17 cellular contexts compared by ENCODE assay signal in the genomic region with DNA sequence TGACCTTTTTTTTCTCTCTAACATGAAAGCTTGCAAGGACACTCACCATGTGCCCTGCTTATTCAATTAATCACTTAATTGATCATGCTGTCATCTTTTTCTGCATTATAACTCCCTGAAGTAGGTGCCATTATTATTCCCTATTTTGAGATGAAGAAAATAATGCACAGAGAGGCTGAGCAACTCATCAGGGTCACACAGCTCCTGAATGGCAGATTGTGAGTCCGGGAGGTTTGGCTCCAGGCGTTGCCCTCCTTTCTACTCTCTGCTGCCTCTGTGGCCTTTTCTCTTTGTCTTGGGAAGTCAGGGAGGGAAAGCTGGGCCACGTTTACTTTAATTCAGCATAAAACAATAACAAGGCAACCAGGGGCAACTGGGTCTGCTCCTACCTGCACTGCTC. TPM values are rescaled to one million over a fixed set of nuclear protein-coding genes. Genes with fewer than 3 reads are reported as not detected.
DNase-seq lines count a peak whose midpoint lies in the region; ATAC-seq, FAIRE-seq and TF ChIP-seq lines count a peak whose summit lies in the region.
"Had no signal": no experiment of that assay in that cellular context is flagged by ENCODE, and none has a peak within 500 bp of the region (broad histone marks: within the 10 kb centered on the region; RNA-seq: fewer than 3 reads in every experiment).

No MANE protein-coding gene starts in this region.

- in situ Hi-C loops in K562 (cut with MboI), result loop anchor here (10.0 kb wide), 1 partner anchor 402 kb away; no protein-coding TSS in a partner anchor

- H3K27me3 ChIP-seq in K562 (ENCODE audit: control insufficient read depth in 2 of 2, insufficient read depth in 2 of 2, low read length in 2 of 2) (peaks cover 6 to 22% of the 10 kb centered on the region in 2 experiments), vagina (no peaks in the 10 kb centered on the region)
- H3K27me3 ChIP-seq: BLaER1 had no signal

- H3K4me3 ChIP-seq in K562, result no peak overlapping the region
- no peak overlapping the region for H3K4me3 ChIP-seq in vagina
- H3K4me3 ChIP-seq: BLaER1 had no signal

- no peak overlapping the region for H2AFZ ChIP-seq in K562 (ENCODE audit: low read depth, low read length)

- H3K27ac ChIP-seq in K562 (ENCODE audit: extremely low read depth, low read depth, low read length) (no peak overlapping the region), vagina (no peak overlapping the region), substantia nigra (ENCODE audit: low read depth, low read length, poor library complexity, severe bottlenecking) (no peak overlapping the region)
- H3K27ac ChIP-seq: BLaER1, HL-60 had no signal

- no peaks in the 10 kb centered on the region for H3K36me3 Mint-ChIP-seq in activated CD8-positive, alpha-beta memory T cell treated with anti-CD3 and anti-CD28 coated beads, Interleukin-2, amount 10 ng/mL, durations not matched to agents 7 days and 5 days
- H3K36me3 Mint-ChIP-seq: CD4-positive, CD25-positive, alpha-beta regulatory T cell had no signal

- TF ChIP-seq POLR2A in K562 (conservative IDR thresholded peaks at IDR 0.05) (no peak), vagina (IDR thresholded peaks at IDR 0.05) (no peak)

- H3K9me3 ChIP-seq in K562 (replicated peaks; ENCODE audit: control insufficient read depth, insufficient read depth, low read depth, low read length) (no peaks in the 10 kb centered on the region), vagina (no peaks in the 10 kb centered on the region)
- H3K9me3 ChIP-seq: BLaER1 had no signal

- TF ChIP-seq RAD21 in K562 (CRISPR knock-in tag; conservative IDR thresholded peaks at IDR 0.05 in 1 of 2, IDR thresholded peaks at IDR 0.05 in 1 of 2), result no peak

- H3K79me2 ChIP-seq in K562 (ENCODE audit: control insufficient read depth, insufficient read depth, low read length), result no peaks in the 10 kb centered on the region

- H3K27me3 Mint-ChIP-seq in activated CD8-positive, alpha-beta memory T cell treated with anti-CD3 and anti-CD28 coated beads, Interleukin-2, amount 10 ng/mL, durations not matched to agents 7 days and 5 days, result peaks cover 8% of the 10 kb centered on the region

- ATAC-seq in activated CD8-positive, alpha-beta memory T cell treated with anti-CD3 and anti-CD28 coated beads, Interleukin-2, amount 10 ng/mL, durations not matched to agents 7 days and 5 days, result no peak
- no peak for ATAC-seq in K562

- H3K4me3 Mint-ChIP-seq in activated CD8-positive, alpha-beta memory T cell treated with anti-CD3 and anti-CD28 coated beads, Interleukin-2, amount 10 ng/mL, durations not matched to agents 7 days and 5 days, result no peak overlapping the region
- H3K4me3 Mint-ChIP-seq: CD4-positive, CD25-positive, alpha-beta regulatory T cell; HFFc6 had no signal

- H3K4me1 ChIP-seq in K562 (replicated peaks in 1 of 2; ENCODE audit: control insufficient read depth in 2 of 2, insufficient read depth in 2 of 2, low read length in 2 of 2) (peaks cover 0 to 13% of the 10 kb centered on the region in 2 experiments; a peak in 3 of 5 replicates), vagina (peaks cover 23% of the 10 kb centered on the region)

- no peak overlapping the region for H3K27ac Mint-ChIP-seq in activated CD8-positive, alpha-beta memory T cell treated with anti-CD3 and anti-CD28 coated beads, Interleukin-2, amount 10 ng/mL, durations not matched to agents 7 days and 5 days
- H3K27ac Mint-ChIP-seq: CD4-positive, CD25-positive, alpha-beta regulatory T cell; HFFc6 had no signal

- H3K36me3 ChIP-seq in K562 (ENCODE audit: control insufficient read depth, insufficient read depth, low read length), result no peaks in the 10 kb centered on the region
- no peaks in the 10 kb centered on the region for H3K36me3 ChIP-seq in vagina
- H3K36me3 ChIP-seq: BLaER1 had no signal

- CTCF ChIA-PET in activated CD8-positive, alpha-beta memory T cell treated with anti-CD3 and anti-CD28 coated beads, Interleukin-2, amount 10 ng/mL, durations not matched to agents 7 days and 5 days (lab: Charles Lee), result interaction anchor here (1.3 to 1.4 kb wide), 2 partner anchors 259 to 273 kb away, joined by 3 read pairs; no protein-coding TSS in a partner anchor
- CTCF ChIA-PET in K562 (lab: Yijun Ruan, JAX; ENCODE audit: low intra/inter-chr PET ratio), result no interaction called here

- H3K4me2 ChIP-seq in K562 (ENCODE audit: insufficient read depth, low read length), result no peak overlapping the region
- H3K4me2 ChIP-seq: BLaER1 had no signal

- POLR2A ChIA-PET in K562 (lab: Yijun Ruan, JAX), result no interaction called here

- H3K9ac ChIP-seq in K562 (ENCODE audit: insufficient read depth in 1 of 2, low read depth in 2 of 2, low read length in 2 of 2), result no peak overlapping the region
- H3K9ac ChIP-seq: BLaER1 had no signal

- no peaks in the 10 kb centered on the region for H4K20me1 ChIP-seq in K562 (replicated peaks; ENCODE audit: control insufficient read depth, insufficient read depth, low read length)
- H4K20me1 ChIP-seq: BLaER1 had no signal

- DNase-seq in activated CD8-positive, alpha-beta memory T cell treated with anti-CD3 and anti-CD28 coated beads for 24 hours, result peak; percentile 28
- DNase-seq in activated CD8-positive, alpha-beta memory T cell treated with anti-CD3 and anti-CD28 coated beads, Interleukin-2, amount 10 ng/mL, durations not matched to agents 7 days and 5 days, result no peak
- DNase-seq in K562 (ENCODE audit: extremely low read depth in 1 of 4, low spot score in 3 of 4) (no peak), mucosa of gallbladder (ENCODE audit: low spot score) (peak; percentile 6), vagina (ENCODE audit: extremely low spot score in 2 of 2) (peak; percentile 20 to 25), activated gamma-delta T cell treated with Interleukin-2 at 50 U/mL for 16 hours (no peak), substantia nigra (lab: John Stamatoyannopoulos, UW) (no peak)
- DNase-seq: 8988T; AML-193; CD4-positive, CD25-positive, alpha-beta regulatory T cell; DMS53; GF-D8; HCEC 1CT; HFFc6 had no signal

- no peaks in the 10 kb centered on the region for H3K9me3 Mint-ChIP-seq in activated CD8-positive, alpha-beta memory T cell treated with anti-CD3 and anti-CD28 coated beads, Interleukin-2, amount 10 ng/mL, durations not matched to agents 7 days and 5 days (ENCODE audit: low read depth)
- H3K9me3 Mint-ChIP-seq: CD4-positive, CD25-positive, alpha-beta regulatory T cell; HFFc6 had no signal

- TF ChIP-seq CTCF in K562 (IDR thresholded peaks at IDR 0.05 in 2 of 3, conservative IDR thresholded peaks at IDR 0.05 in 1 of 3; ENCODE audit: insufficient read depth in 2 of 3, low read depth in 1 of 3, low read length in 3 of 3) (no peak), vagina (IDR thresholded peaks at IDR 0.05) (no peak)

- no TSS peak for BruUV-seq in K562 (replicated peaks; lab: Mats Ljungman, UMichigan)

- peaks cover 26% of the 10 kb centered on the region for H3K4me1 Mint-ChIP-seq in activated CD8-positive, alpha-beta memory T cell treated with anti-CD3 and anti-CD28 coated beads, Interleukin-2, amount 10 ng/mL, durations not matched to agents 7 days and 5 days

- no peak for FAIRE-seq in K562 (lab: Jason Lieb, UNC)
- FAIRE-seq: GM19239 had no signal

- WGBS in K562 (ENCODE audit: insufficient coverage, low coverage, missing lambda C conversion rate), result 7% methylated on average over 3 of the region's 3 CpGs

- intact Hi-C loops in K562 (cut with micrococcal nuclease) (loop anchor here (10.0 kb wide), 1 partner anchor 172 kb away; no protein-coding TSS in a partner anchor), vagina (cut with DNase I) (loop anchor here (10.0 kb wide), 2 partner anchors 92 to 272 kb away; no protein-coding TSS in a partner anchor)

- TF ChIP-seq EP300 in K562 (IDR thresholded peaks at IDR 0.05; ENCODE audit: low read length), result no peak

- no peaks in the 10 kb centered on the region for H3K9me1 ChIP-seq in K562 (ENCODE audit: control insufficient read depth, insufficient read depth, low read length)

TF ChIP-seq in K562, 482 proteins besides CTCF, POLR2A, EP300 and RAD21:
- TF ChIP-seq RBM25 (IDR thresholded peaks at IDR 0.05; ENCODE audit: low read depth, low read length, severe bottlenecking) (peak; percentile 68), SRSF3 (IDR thresholded peaks at IDR 0.05; ENCODE audit: insufficient read depth, low read length) (no peak)

RNA-seq across cellular contexts. Expression of gene N4BP1, which starts 17.2 kb away (rescaled TPM):
- total RNA-seq in activated CD8-positive, alpha-beta memory T cell treated with anti-CD3 and anti-CD28 coated beads, Interleukin-2, amount 10 ng/mL, durations not matched to agents 7 days and 5 days, result 10 to 100 TPM; 86.5 to 95.7 TPM
- total RNA-seq in K562 (2011; cell fraction: chromatin; rRNA removed; ENCODE audit: low replicate concordance), result 17.8 and 43.0 TPM in 2 replicates
- total RNA-seq in K562 (2011; cell fraction: nucleolus; rRNA removed), result 8.0 and 10.5 TPM in 2 replicates
- 17.3 and 17.6 TPM in 2 replicates for total RNA-seq in K562 (2011; cell fraction: nucleoplasm; rRNA removed)
- total RNA-seq in K562 (2014; rRNA removed) (5.9 and 7.4 TPM in 2 replicates), K562 (2014; rRNA removed; fragmentation: Illumina TruSeq; extraction: Trizol) (17.1 and 18.4 TPM in 2 replicates), K562 (2015; rRNA removed; fragmentation: Illumina TruSeq; extraction: Trizol) (18.6 and 20.7 TPM in 2 replicates), K562 (2021) (18.0 and 18.1 TPM in 2 replicates), mucosa of gallbladder (30.7 TPM), vagina (44.0 TPM)
- polyA plus RNA-seq in K562 (2011; rRNA removed) (12.9 and 16.5 TPM in 2 replicates), K562 (2014; fragmentation: Illumina TruSeq; extraction: Trizol) (17.4 and 18.7 TPM in 2 replicates), K562 (2014; fragmentation: Nextera tagmentation; extraction: Ambion mirVana) (1 to 10 TPM; 1.1 to 2.4 TPM), K562 (2014; rRNA removed) (10.0 and 15.5 TPM in 2 replicates)
- polyA plus RNA-seq in K562 (2011; cell fraction: cytosol; rRNA removed), result 7.5 and 14.3 TPM in 2 replicates
- polyA plus RNA-seq in K562 (2011; cell fraction: nucleus; rRNA removed), result 12.2 and 13.1 TPM in 2 replicates
- polyA plus RNA-seq in K562 (2012), result 8.5 and 12.2 TPM in 2 replicates
- polyA minus RNA-seq in K562 (2011; rRNA and poly(A)+ RNA removed), result 16.4 and 26.0 TPM in 2 replicates
- polyA minus RNA-seq in K562 (2011; cell fraction: cytosol; rRNA and poly(A)+ RNA removed), result 10.5 and 12.3 TPM in 2 replicates
- 8.1 and 14.8 TPM in 2 replicates for polyA minus RNA-seq in K562 (2011; cell fraction: nucleus; rRNA and poly(A)+ RNA removed)

Comparison
In these comparisons a context has a peak if more than half of its experiments do, and no peak if none do; other contexts are left out.
1. DNase-seq: peak in activated CD8-positive, alpha-beta memory T cell treated with anti-CD3 and anti-CD28 coated beads for 24 hours (single experiment), mucosa of gallbladder (single experiment) and vagina (2 of 2); none in activated CD8-positive, alpha-beta memory T cell treated with anti-CD3 and anti-CD28 coated beads, Interleukin-2, amount 10 ng/mL, durations not matched to agents 7 days and 5 days (single experiment), K562 (0 of 4), activated gamma-delta T cell treated with Interleukin-2 at 50 U/mL for 16 hours (single experiment) and substantia nigra (0 of 49).